8 cellular contexts compared by ENCODE assay signal in the genomic region with DNA sequence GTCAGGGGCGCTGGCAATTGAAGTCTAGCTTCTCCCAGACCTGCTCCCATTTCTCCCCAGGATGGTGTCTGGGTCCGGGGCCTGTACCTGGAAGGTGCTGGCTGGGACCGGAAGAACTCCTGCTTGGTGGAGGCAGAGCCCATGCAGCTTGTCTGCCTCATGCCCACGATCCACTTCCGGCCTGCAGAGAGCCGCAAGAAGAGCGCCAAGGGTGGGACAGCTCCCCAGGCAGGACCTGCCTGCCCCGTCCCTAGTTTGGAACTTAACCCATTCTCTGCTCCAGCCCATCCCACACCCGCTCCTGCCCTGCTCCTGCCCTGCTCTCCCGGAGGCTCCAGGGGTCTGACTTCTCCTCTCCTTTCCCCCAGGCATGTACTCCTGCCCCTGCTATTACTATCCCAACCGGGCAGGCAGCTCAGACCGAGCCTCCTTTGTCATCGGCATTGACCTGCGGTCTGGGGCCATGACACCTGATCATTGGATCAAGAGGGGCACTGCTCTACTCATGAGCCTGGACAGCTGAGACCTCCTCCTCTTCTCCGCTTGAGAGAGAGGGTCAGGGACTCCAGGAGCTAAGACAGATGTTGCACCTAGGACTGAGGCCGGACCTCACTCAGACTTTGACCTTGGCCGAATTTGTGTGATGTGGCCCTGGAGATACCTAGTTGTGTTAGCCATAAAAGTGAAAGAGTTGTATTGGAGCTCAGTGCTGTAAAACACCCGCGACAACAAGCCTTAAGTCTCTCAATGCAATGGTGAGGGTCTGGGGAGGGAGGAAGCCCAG. TPM values are rescaled to one million over a fixed set of nuclear protein-coding genes. Genes with fewer than 3 reads are reported as not detected.
A peak's percentile ranks its signal among the peaks of the same experiment; 100 is the strongest.
DNase-seq lines count a peak whose midpoint lies in the region; FAIRE-seq and TF ChIP-seq lines count a peak whose summit lies in the region.

No MANE protein-coding gene starts in this region.

- DNase-seq in activated CD4-positive, alpha-beta T cell treated with anti-CD3 and anti-CD28 coated beads, Interleukin-2, amount 10 ng/mL, durations not matched to agents 24 days and 14 days = peak; percentile 61
- no peak for DNase-seq in activated CD4-positive, alpha-beta T cell treated with anti-CD3 and anti-CD28 coated beads, Interleukin-2, amount 50 U/mL, for 4 hours
- DNase-seq in adipocyte (ENCODE audit: low read depth) (no peak), kidney (peak; percentile 78), hepatic stellate cell (ENCODE audit: low spot score) (no peak), occipital lobe (lab: John Stamatoyannopoulos, UW) (no peak), medulla oblongata (ENCODE audit: extremely low spot score) (no peak)

- H3K4me3 Mint-ChIP-seq in activated CD4-positive, alpha-beta T cell treated with anti-CD3 and anti-CD28 coated beads, Interleukin-2, amount 10 ng/mL, durations not matched to agents 24 days and 14 days = peak overlapping the region; percentile 87

- TF ChIP-seq CTCF in kidney (IDR thresholded peaks at IDR 0.05; ENCODE audit: borderline replicate concordance, extremely low read depth, insufficient read depth) = no peak

- H3K9me3 ChIP-seq in adipocyte (ENCODE audit: control insufficient read depth, low read length) = no peaks in the 10 kb centered on the region
- no peaks in the 10 kb centered on the region for H3K9me3 ChIP-seq in kidney (ENCODE audit: control insufficient read depth in 1 of 2, low read length in 2 of 2)
- no peaks in the 10 kb centered on the region for H3K9me3 ChIP-seq in stomach smooth muscle (ENCODE audit: control insufficient read depth in 2 of 2, low read length in 2 of 2)

- H3K36me3 ChIP-seq in adipocyte (ENCODE audit: control insufficient read depth, insufficient read depth, low read length, severe bottlenecking) (no peaks in the 10 kb centered on the region), kidney (ENCODE audit: control insufficient read depth in 1 of 2, insufficient read depth in 2 of 2, low read length in 2 of 2) (no peaks in the 10 kb centered on the region), stomach smooth muscle (ENCODE audit: control insufficient read depth in 2 of 2, insufficient read depth in 2 of 2, low read length in 2 of 2) (no peaks in the 10 kb centered on the region)

- H3K4me1 Mint-ChIP-seq in activated CD4-positive, alpha-beta T cell treated with anti-CD3 and anti-CD28 coated beads, Interleukin-2, amount 10 ng/mL, durations not matched to agents 24 days and 14 days = peaks cover 33% of the 10 kb centered on the region

- peak overlapping the region; percentile 67 for H3K9ac ChIP-seq in adipocyte (ENCODE audit: low read length)
- H3K9ac ChIP-seq in kidney (ENCODE audit: low read length in 2 of 2) = peak overlapping the region in 1 of 2 donors; percentile 42
- H3K9ac ChIP-seq in stomach smooth muscle (ENCODE audit: low read length in 2 of 2) = peak overlapping the region; percentile 80 to 97

- H3K27me3 ChIP-seq in adipocyte (replicated peaks; ENCODE audit: control insufficient read depth, insufficient read depth, low read length) (peaks cover 15% of the 10 kb centered on the region), stomach smooth muscle (ENCODE audit: control insufficient read depth in 1 of 2, insufficient read depth in 2 of 2, low read length in 2 of 2) (peaks cover 0 to 2% of the 10 kb centered on the region in 2 donors)

- H3K4me1 ChIP-seq in adipocyte (ENCODE audit: control insufficient read depth, insufficient read depth, low read length) (peaks cover 15% of the 10 kb centered on the region), kidney (ENCODE audit: control insufficient read depth in 1 of 2, insufficient read depth in 1 of 2, low read depth in 1 of 2, low read length in 2 of 2) (peaks cover 5 to 15% of the 10 kb centered on the region in 2 donors), stomach smooth muscle (ENCODE audit: control insufficient read depth, insufficient read depth, low read length) (peaks cover 30% of the 10 kb centered on the region)

- intact Hi-C loops in activated CD4-positive, alpha-beta T cell treated with anti-CD3 and anti-CD28 coated beads, Interleukin-2, amount 10 ng/mL, durations not matched to agents 24 days and 14 days (cut with micrococcal nuclease) = loop anchor here (10.0 kb wide), 1 partner anchor 258 kb away; a partner anchor contains a TSS
- intact Hi-C loops in kidney (cut with DNase I) = no loop called here

- H3K4me3 ChIP-seq in adipocyte (ENCODE audit: low read length) (peak overlapping the region; percentile 88), kidney (ENCODE audit: low read length in 2 of 2) (peak overlapping the region; percentile 29 to 92), stomach smooth muscle (ENCODE audit: low read length in 2 of 2) (peak overlapping the region; percentile 91 to 97)

- H3K36me3 Mint-ChIP-seq in activated CD4-positive, alpha-beta T cell treated with anti-CD3 and anti-CD28 coated beads, Interleukin-2, amount 10 ng/mL, durations not matched to agents 24 days and 14 days (ENCODE audit: low read depth) = no peaks in the 10 kb centered on the region

- H3K27ac Mint-ChIP-seq in activated CD4-positive, alpha-beta T cell treated with anti-CD3 and anti-CD28 coated beads, Interleukin-2, amount 10 ng/mL, durations not matched to agents 24 days and 14 days = peak overlapping the region; percentile 83

- H3K27ac ChIP-seq in kidney (ENCODE audit: low read depth in 2 of 2, low read length in 2 of 2) (peak overlapping the region; percentile 65 to 97), stomach smooth muscle (ENCODE audit: low read length) (peak overlapping the region; percentile 99)

- H3K27me3 Mint-ChIP-seq in activated CD4-positive, alpha-beta T cell treated with anti-CD3 and anti-CD28 coated beads, Interleukin-2, amount 10 ng/mL, durations not matched to agents 24 days and 14 days = peaks cover 20% of the 10 kb centered on the region

- no peaks in the 10 kb centered on the region for H3K9me3 Mint-ChIP-seq in activated CD4-positive, alpha-beta T cell treated with anti-CD3 and anti-CD28 coated beads, Interleukin-2, amount 10 ng/mL, durations not matched to agents 24 days and 14 days

- no peak for FAIRE-seq in kidney (lab: Jason Lieb, UNC)

RNA-seq across cellular contexts. Expression of a gene that starts 0.8 kb away (rescaled TPM):
- 121 and 128 TPM in 2 replicates for total RNA-seq in activated CD4-positive, alpha-beta T cell treated with anti-CD3 and anti-CD28 coated beads, Interleukin-2, amount 10 ng/mL, durations not matched to agents 24 days and 14 days
- total RNA-seq in kidney = 32.3 TPM
- 3.9 TPM for polyA plus RNA-seq in kidney (ENCODE audit: insufficient read depth, low read depth, low replicate concordance)
- total RNA-seq in occipital lobe = 16.4 TPM

RNA-seq across cellular contexts. Expression of a gene that starts 21.7 kb away (rescaled TPM):
- 6.1 and 7.1 TPM in 2 replicates for total RNA-seq in activated CD4-positive, alpha-beta T cell treated with anti-CD3 and anti-CD28 coated beads, Interleukin-2, amount 10 ng/mL, durations not matched to agents 24 days and 14 days
- total RNA-seq in kidney (17.6 TPM), occipital lobe (1.2 TPM)
- polyA plus RNA-seq in kidney (ENCODE audit: insufficient read depth, low read depth, low replicate concordance) = 59.8 TPM

RNA-seq across cellular contexts. Expression of a gene that starts 24.2 kb away (rescaled TPM):
- 45.2 and 47.5 TPM in 2 replicates for total RNA-seq in activated CD4-positive, alpha-beta T cell treated with anti-CD3 and anti-CD28 coated beads, Interleukin-2, amount 10 ng/mL, durations not matched to agents 24 days and 14 days
- total RNA-seq in kidney (69.6 TPM), occipital lobe (20.1 TPM)
- polyA plus RNA-seq in kidney (ENCODE audit: insufficient read depth, low read depth, low replicate concordance) = 246 TPM

RNA-seq across cellular contexts. Expression of a gene that starts 24.6 kb away (rescaled TPM):
- 12.7 and 14.0 TPM in 2 replicates for total RNA-seq in activated CD4-positive, alpha-beta T cell treated with anti-CD3 and anti-CD28 coated beads, Interleukin-2, amount 10 ng/mL, durations not matched to agents 24 days and 14 days
- total RNA-seq in kidney = 20.4 TPM
- 14.3 TPM for polyA plus RNA-seq in kidney (ENCODE audit: insufficient read depth, low read depth, low replicate concordance)
- total RNA-seq in occipital lobe = 14.2 TPM

RNA-seq across cellular contexts. Expression of a gene that starts 55.4 kb away (rescaled TPM):
- 152 and 158 TPM in 2 replicates for total RNA-seq in activated CD4-positive, alpha-beta T cell treated with anti-CD3 and anti-CD28 coated beads, Interleukin-2, amount 10 ng/mL, durations not matched to agents 24 days and 14 days
- total RNA-seq in kidney = 94.6 TPM
- 41.5 TPM for polyA plus RNA-seq in kidney (ENCODE audit: insufficient read depth, low read depth, low replicate concordance)
- 337 TPM for total RNA-seq in occipital lobe

Comparison
In these comparisons a context has a peak if more than half of its experiments do, and no peak if none do; other contexts are left out.
1. DNase-seq: peak in activated CD4-positive, alpha-beta T cell treated with anti-CD3 and anti-CD28 coated beads, Interleukin-2, amount 10 ng/mL, durations not matched to agents 24 days and 14 days (single experiment) and kidney (single experiment); none in activated CD4-positive, alpha-beta T cell treated with anti-CD3 and anti-CD28 coated beads, Interleukin-2, amount 50 U/mL, for 4 hours (0 of 2), adipocyte (single experiment), hepatic stellate cell (single experiment), occipital lobe (single experiment) and medulla oblongata (single experiment).
2. Peak in every context shown above with its lines, with median percentiles within 50 percentile points of each other: H3K4me3 ChIP-seq.